ENCODE assay signal across 22 cellular contexts in the genomic region with DNA sequence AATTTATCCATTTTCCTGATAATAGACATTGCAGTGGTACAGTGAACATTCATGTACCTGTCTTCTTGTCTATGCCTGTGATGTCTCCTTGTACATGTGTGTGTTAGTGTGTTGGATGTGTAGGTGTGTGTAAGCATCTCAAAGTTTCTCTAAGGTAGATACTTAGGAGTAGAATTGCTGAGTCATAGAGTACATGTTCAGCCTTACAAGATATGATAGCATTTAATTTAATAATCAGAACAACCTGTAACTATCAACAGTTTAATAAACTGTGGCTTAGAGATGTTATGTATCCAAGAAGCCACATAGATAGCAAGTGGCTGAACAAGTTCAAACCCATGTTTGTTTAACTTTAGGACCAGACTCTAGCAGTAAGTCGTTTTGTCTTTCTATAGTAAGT.
"Had no signal": no experiment of that assay in that cellular context is flagged by ENCODE, and none has a peak within 500 bp of the region (broad histone marks: within the 10 kb centered on the region; RNA-seq: fewer than 3 reads in every experiment).

No MANE protein-coding gene starts in this region.

- H3K4me1 ChIP-seq: pancreas, suprapubic skin had no signal

- H3K27me3 ChIP-seq: gastroesophageal sphincter, heart left ventricle, pancreas, right atrium auricular region, stomach, suprapubic skin, tibial nerve had no signal

- H3K27ac ChIP-seq: coronary artery, gastroesophageal sphincter, heart left ventricle, pancreas, psoas muscle, right atrium auricular region, stomach, suprapubic skin, tibial nerve had no signal

- H3K4me3 ChIP-seq: coronary artery, gastroesophageal sphincter, heart left ventricle, pancreas, psoas muscle, right atrium auricular region, stomach, suprapubic skin, tibial nerve had no signal

- DNase-seq: activated CD4-positive, alpha-beta memory T cell treated with anti-CD3 and anti-CD28 coated beads, Interleukin-2, amount 10 ng/mL, durations not matched to agents 7 days and 5 days; activated CD4-positive, alpha-beta T cell treated with anti-CD3 and anti-CD28 coated beads, Interleukin-2, amount 10 ng/mL, durations not matched to agents 24 days and 14 days; activated gamma-delta T cell; amygdala; endodermal cell; heart left ventricle; islet precursor cell; left cardiac atrium; midbrain; natural killer cell; pancreas; psoas muscle; stimulated activated CD4-positive, alpha-beta T cell treated with anti-CD3 and anti-CD28 coated beads, Interleukin-12 subunit alpha, Interleukin-12 subunit beta, amount 100 ng/mL, for 4 hours; stomach had no signal

- H3K4me3 Mint-ChIP-seq: activated CD4-positive, alpha-beta memory T cell treated with anti-CD3 and anti-CD28 coated beads, Interleukin-2, amount 10 ng/mL, durations not matched to agents 7 days and 5 days; activated CD4-positive, alpha-beta T cell treated with anti-CD3 and anti-CD28 coated beads, Interleukin-2, amount 10 ng/mL, durations not matched to agents 24 days and 14 days; activated T-helper 1 cell treated with anti-CD3 and anti-CD28 coated beads, Interleukin-12 subunit alpha, Interleukin-12 subunit beta, Interleukin-2, Interleukin-4 antibody, amounts not matched to agents 30 ng/mL and 10 ng/mL and 1 ng/mL, durations not matched to agents 14 hours and 24 hours and 36 hours; endodermal cell; natural killer cell; T-helper 1 cell treated with Interleukin-12 subunit alpha and Interleukin-12 subunit beta and Interleukin-4 antibody, amounts not matched to agents 30 μg/mL and 1 μg/mL, for 36 hours had no signal

- H3K9me3 Mint-ChIP-seq: activated CD4-positive, alpha-beta T cell treated with anti-CD3 and anti-CD28 coated beads, Interleukin-2, amount 10 ng/mL, durations not matched to agents 24 days and 14 days; activated naive CD4-positive, alpha-beta T cell treated with anti-CD3 and anti-CD28 coated beads, Interleukin-2, amount 50 U/mL, for 72 hours; endodermal cell; natural killer cell; T-helper 1 cell treated with Interleukin-12 subunit alpha and Interleukin-12 subunit beta and Interleukin-4 antibody, amounts not matched to agents 30 μg/mL and 1 μg/mL, for 36 hours had no signal

- H3K36me3 Mint-ChIP-seq: natural killer cell had no signal

- H3K36me3 ChIP-seq: gastroesophageal sphincter, heart left ventricle, pancreas, right atrium auricular region, stomach, suprapubic skin, tibial nerve had no signal

- H3K27me3 Mint-ChIP-seq: activated CD4-positive, alpha-beta memory T cell treated with anti-CD3 and anti-CD28 coated beads, Interleukin-2, amount 10 ng/mL, durations not matched to agents 7 days and 5 days; activated CD4-positive, alpha-beta T cell treated with anti-CD3 and anti-CD28 coated beads, Interleukin-2, amount 10 ng/mL, durations not matched to agents 24 days and 14 days had no signal

- H3K27ac Mint-ChIP-seq: activated CD4-positive, alpha-beta memory T cell treated with anti-CD3 and anti-CD28 coated beads, Interleukin-2, amount 10 ng/mL, durations not matched to agents 7 days and 5 days; activated CD4-positive, alpha-beta T cell treated with anti-CD3 and anti-CD28 coated beads, Interleukin-2, amount 10 ng/mL, durations not matched to agents 24 days and 14 days; activated naive CD4-positive, alpha-beta T cell treated with anti-CD3 and anti-CD28 coated beads, Interleukin-2, amount 50 U/mL, for 72 hours; activated T-helper 1 cell treated with anti-CD3 and anti-CD28 coated beads, Interleukin-12 subunit alpha, Interleukin-12 subunit beta, Interleukin-2, Interleukin-4 antibody, amounts not matched to agents 30 ng/mL and 10 ng/mL and 1 ng/mL, durations not matched to agents 14 hours and 24 hours and 36 hours; T-helper 1 cell treated with Interleukin-12 subunit alpha and Interleukin-12 subunit beta and Interleukin-4 antibody, amounts not matched to agents 30 μg/mL and 1 μg/mL, for 36 hours had no signal

- ATAC-seq: activated naive CD4-positive, alpha-beta T cell treated with anti-CD3 and anti-CD28 coated beads, Interleukin-2, amount 50 U/mL, for 72 hours; gastroesophageal sphincter; heart left ventricle; left cardiac atrium; natural killer cell; psoas muscle had no signal

- H3K4me1 Mint-ChIP-seq: endodermal cell had no signal

- H3K9me3 ChIP-seq: gastroesophageal sphincter, heart left ventricle, pancreas, psoas muscle, right atrium auricular region, stomach, suprapubic skin, tibial nerve had no signal
